2 cellular contexts compared by ENCODE assay signal in genomic region chr17:75774988-75775668, GRCh38.
TF ChIP-seq lines count a peak whose summit lies in the region.

No MANE protein-coding gene starts in this region.

TF ChIP-seq in HEK293, 187 proteins besides CTCF, POLR2A, EP300 and RAD21:
- TF ChIP-seq ZBTB17 (tag by site-specific recombination; IDR thresholded peaks at IDR 0.05): peak; percentile 68; the same call in 1 of the 2 replicates
- TF ChIP-seq ZNF280D (tag by site-specific recombination; IDR thresholded peaks at IDR 0.05): no peak
- TF ChIP-seq KLF1 (tag by site-specific recombination; IDR thresholded peaks at IDR 0.05): 0 out of 2 replicates have a peak, but pooled peaks have one; percentile 42
- TF ChIP-seq ELK4 (IDR thresholded peaks at IDR 0.05; ENCODE audit: borderline replicate concordance, low read depth, low read length): no peak
- no peak for TF ChIP-seq ZNF639 (tag by site-specific recombination; IDR thresholded peaks at IDR 0.05)
- no peak for TF ChIP-seq TSHZ1 (tag by site-specific recombination; IDR thresholded peaks at IDR 0.05; ENCODE audit: borderline replicate concordance)
- TF ChIP-seq ZNF600 (tag by site-specific recombination; IDR thresholded peaks at IDR 0.05): peak; percentile 28; the same call in 1 of the 2 replicates
- peak; percentile 21; the same call in 1 of the 2 replicates for TF ChIP-seq MZF1 (tag by site-specific recombination; IDR thresholded peaks at IDR 0.05; ENCODE audit: borderline replicate concordance)
- TF ChIP-seq ZNF549 (tag by site-specific recombination; IDR thresholded peaks at IDR 0.05): no peak
- TF ChIP-seq ZNF121 (tag by site-specific recombination; IDR thresholded peaks at IDR 0.05): peak; percentile 50; the same call in 1 of the 2 replicates
- peak; percentile 50; the same call in 1 of the 2 replicates for TF ChIP-seq ZBTB48 (tag by site-specific recombination; IDR thresholded peaks at IDR 0.05)
- no peak for TF ChIP-seq ZNF366 (tag by site-specific recombination; conservative IDR thresholded peaks at IDR 0.05)
- no peak for TF ChIP-seq ZNF747 (tag by site-specific recombination; IDR thresholded peaks at IDR 0.05)

TF ChIP-seq in GM12878, 131 proteins besides CTCF, POLR2A, EP300 and RAD21:
- peak; percentile 27; the same call in 1 of the 2 replicates for TF ChIP-seq FOXM1 (IDR thresholded peaks at IDR 0.05; ENCODE audit: low read depth, low read length)
- TF ChIP-seq MTA3 (IDR thresholded peaks at IDR 0.05; ENCODE audit: borderline replicate concordance, low read length): 0 out of 2 replicates have a peak, but pooled peaks have one; percentile 27
- peak; percentile 65; the same call in 1 of the 2 replicates for TF ChIP-seq POLR2AphosphoS5 (IDR thresholded peaks at IDR 0.05; ENCODE audit: low read length)
- peak; percentile 14 for TF ChIP-seq BCL3 (IDR thresholded peaks at IDR 0.05; ENCODE audit: borderline replicate concordance, insufficient read depth, low read depth, low read length, poor library complexity, severe bottlenecking)
- 0 out of 2 replicates have a peak, but pooled peaks have one; percentile 21 for TF ChIP-seq TAF1 (IDR thresholded peaks at IDR 0.05; ENCODE audit: borderline replicate concordance, low read depth, low read length)
- 0 out of 2 replicates have a peak, but pooled peaks have one; percentile 5 for TF ChIP-seq IRF4 (IDR thresholded peaks at IDR 0.05; ENCODE audit: low read depth, low read length)
- no peak for TF ChIP-seq USF2 (IDR thresholded peaks at IDR 0.05; ENCODE audit: borderline replicate concordance, low read depth, low read length)
- peak; percentile 45; the same call in 1 of the 2 replicates for TF ChIP-seq BACH1 (IDR thresholded peaks at IDR 0.05; ENCODE audit: borderline replicate concordance)
- 0 out of 2 replicates have a peak, but pooled peaks have one; percentile 7 for TF ChIP-seq ATF2 (IDR thresholded peaks at IDR 0.05; ENCODE audit: low read length)
- no peak for TF ChIP-seq REST (IDR thresholded peaks at IDR 0.05; ENCODE audit: low read depth, low read length)
- TF ChIP-seq MXI1 (IDR thresholded peaks at IDR 0.05; ENCODE audit: low read depth, low read length): 0 out of 2 replicates have a peak, but pooled peaks have one; percentile 14
- TF ChIP-seq HSF1 (IDR thresholded peaks at IDR 0.05; ENCODE audit: low read depth, low read length): no peak
